ENCODE assay signal across 1 cellular context in genomic region chr7:101747758-101748345, GRCh38.
TF ChIP-seq lines count a peak whose summit lies in the region.

No MANE protein-coding gene starts in this region.

TF ChIP-seq in WTC11, 78 proteins besides CTCF, POLR2A, EP300 and RAD21:
- TF ChIP-seq E2F1 (CRISPR knock-in tag; IDR thresholded peaks at IDR 0.05): no peak
- TF ChIP-seq ZNF671 (CRISPR knock-in tag; IDR thresholded peaks at IDR 0.05): no peak
- no peak for TF ChIP-seq HMGA2 (CRISPR knock-in tag; IDR thresholded peaks at IDR 0.05)
- TF ChIP-seq, protein P1, sequence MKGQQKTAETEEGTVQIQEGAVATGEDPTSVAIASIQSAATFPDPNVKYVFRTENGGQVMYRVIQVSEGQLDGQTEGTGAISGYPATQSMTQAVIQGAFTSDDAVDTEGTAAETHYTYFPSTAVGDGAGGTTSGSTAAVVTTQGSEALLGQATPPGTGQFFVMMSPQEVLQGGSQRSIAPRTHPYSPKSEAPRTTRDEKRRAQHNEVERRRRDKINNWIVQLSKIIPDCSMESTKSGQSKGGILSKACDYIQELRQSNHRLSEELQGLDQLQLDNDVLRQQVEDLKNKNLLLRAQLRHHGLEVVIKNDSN (CRISPR knock-in tag; IDR thresholded peaks at IDR 0.05): no peak
